10 cellular contexts compared by ENCODE assay signal in the genomic region with DNA sequence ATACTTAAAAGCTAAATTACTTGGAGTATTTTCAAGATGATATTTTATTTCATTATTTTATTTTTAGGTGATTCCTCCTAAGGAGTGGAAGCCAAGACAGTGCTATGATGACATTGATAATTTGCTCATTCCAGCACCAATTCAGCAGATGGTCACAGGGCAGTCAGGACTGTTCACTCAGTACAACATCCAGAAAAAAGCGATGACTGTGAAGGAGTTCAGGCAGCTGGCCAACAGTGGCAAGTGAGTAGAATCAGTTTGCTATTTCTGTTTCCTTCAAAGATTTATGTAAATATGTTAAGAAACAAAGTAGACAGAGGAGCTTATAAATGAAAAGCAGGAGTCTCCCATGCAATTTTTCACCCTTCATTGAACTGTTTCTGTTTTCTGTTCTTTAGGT. TPM values are rescaled to one million over a fixed set of nuclear protein-coding genes. Genes with fewer than 3 reads are reported as not detected.
DNase-seq lines count a peak whose midpoint lies in the region; ATAC-seq, FAIRE-seq and TF ChIP-seq lines count a peak whose summit lies in the region.
"Had no signal": no experiment of that assay in that cellular context is flagged by ENCODE, and none has a peak within 500 bp of the region (broad histone marks: within the 10 kb centered on the region; RNA-seq: fewer than 3 reads in every experiment).

No MANE protein-coding gene starts in this region.

- POLR2A ChIA-PET in HepG2 (lab: Yijun Ruan, JAX), result no interaction called here

- H2AFZ ChIP-seq in HepG2 (ENCODE audit: low read length), result no peak overlapping the region

- H4K20me1 ChIP-seq in HepG2 (ENCODE audit: insufficient read depth, low read length), result no peaks in the 10 kb centered on the region

- ATAC-seq in right lobe of liver, result peak in 3 of 4 donors; percentile 40 to 76 (median 52)
- ATAC-seq in HepG2, result no peak
- ATAC-seq in HG02840 (IDR thresholded peaks at IDR 0.05; ENCODE audit: low FRiP score, unreplicated experiment), result no peak
- ATAC-seq: esophagus mucosa had no signal

- H3K9me3 ChIP-seq in right lobe of liver, result no peaks in the 10 kb centered on the region
- no peaks in the 10 kb centered on the region for H3K9me3 ChIP-seq in HepG2 (ENCODE audit: low read length)

- CTCF ChIA-PET in HepG2 (lab: Yijun Ruan, JAX; ENCODE audit: low intra/inter-chr PET ratio, low total read pairs), result no interaction called here

- H3K4me1 ChIP-seq in right lobe of liver, result no peaks in the 10 kb centered on the region
- H3K4me1 ChIP-seq in HepG2 (ENCODE audit: insufficient read depth, low read length), result no peaks in the 10 kb centered on the region

- WGBS in right lobe of liver (ENCODE audit: insufficient coverage, low coverage, low lambda C conversion rate, missing lambda C conversion rate), result 6% methylated on average over 1 of the region's 1 CpG
- 100% methylated on average over 1 of the region's 1 CpG for WGBS in HepG2 (ENCODE audit: low lambda C conversion rate)

- TF ChIP-seq POLR2A in right lobe of liver (IDR thresholded peaks at IDR 0.05), result no peak
- no peak for TF ChIP-seq POLR2A in HepG2 (IDR thresholded peaks at IDR 0.05; ENCODE audit: insufficient read depth in 1 of 2, low read depth in 2 of 2, low read length in 2 of 2)

- H3K27me3 ChIP-seq in right lobe of liver (no peaks in the 10 kb centered on the region), HepG2 (ENCODE audit: control insufficient read depth in 1 of 2, insufficient read depth in 2 of 2, low read length in 2 of 2) (no peaks in the 10 kb centered on the region)

- peaks cover 0 to 6% (median 1%) of the 10 kb centered on the region in 4 donors for H3K36me3 ChIP-seq in right lobe of liver
- H3K36me3 ChIP-seq in HepG2 (replicated peaks in 1 of 2; ENCODE audit: control insufficient read depth in 1 of 2, insufficient read depth in 2 of 2, low read length in 2 of 2), result peaks cover 2 to 16% of the 10 kb centered on the region in 2 experiments; a peak in 2 of 5 replicates

- FAIRE-seq in HepG2 (lab: Jason Lieb, UNC), result no peak

- no peak for TF ChIP-seq CTCF in right lobe of liver (IDR thresholded peaks at IDR 0.05)
- no peak for TF ChIP-seq CTCF in HepG2 (CRISPR knock-in tag; IDR thresholded peaks at IDR 0.05)

- H3K27ac ChIP-seq in right lobe of liver (no peak overlapping the region), HepG2 (ENCODE audit: extremely low read length, insufficient read depth, low read length) (no peak overlapping the region)

- BruUV-seq in HepG2 (replicated peaks; lab: Mats Ljungman, UMichigan), result no TSS peak

- H3K4me2 ChIP-seq in HepG2 (ENCODE audit: low read depth, low read length), result no peak overlapping the region

- H3K9ac ChIP-seq in HepG2 (ENCODE audit: insufficient read depth, low read depth, low read length), result no peak overlapping the region

- TF ChIP-seq RAD21 in HepG2 (CRISPR knock-in tag; IDR thresholded peaks at IDR 0.05), result no peak

- H3K4me3 ChIP-seq in right lobe of liver (no peak overlapping the region), HepG2 (replicated peaks in 1 of 3; ENCODE audit: insufficient read depth in 1 of 3, low read depth in 2 of 3, low read length in 3 of 3) (no peak overlapping the region)

- intact Hi-C loops in right lobe of liver (cut with DNase I) (no loop called here), HepG2 (cut with micrococcal nuclease; ENCODE audit: unreplicated experiment) (no loop called here)

- peaks cover 2% of the 10 kb centered on the region for H3K79me2 ChIP-seq in HepG2 (ENCODE audit: insufficient read depth, low read length)

- DNase-seq in right lobe of liver, result peak in 1 of 3 donors; percentile 28
- DNase-seq in HepG2 (ENCODE audit: low spot score), result no peak
- peak; percentile 62 to 86 for DNase-seq in cerebellar nuclear complex (lab: John Stamatoyannopoulos, UW)
- DNase-seq in hepatic stellate cell (ENCODE audit: low spot score), result peak; percentile 34
- DNase-seq in stimulated activated CD4-positive, alpha-beta T cell treated with anti-CD3 and anti-CD28 coated beads, Interleukin-2, amount 100 ng/mL, for 48 hours, result no peak
- DNase-seq in KBM-7, result no peak
- no peak for DNase-seq in activated CD8-positive, alpha-beta memory T cell treated with anti-CD3 and anti-CD28 coated beads, Interleukin-2, amount 50 U/mL, for 48 hours
- DNase-seq: NCI-H748 treated with DMSO at 0.1 percent for 48 hours had no signal

- in situ Hi-C loops in HepG2 (cut with HindIII; ENCODE audit: extremely low pct_ligation_motif_present, low pct_unique_long_range_greater_than_20kb) (no loop called here), KBM-7 (cut with MboI; ENCODE audit: low pct_unique_long_range_greater_than_20kb, low sequenced_read_pairs) (no loop called here)

- no peak for TF ChIP-seq EP300 in HepG2 (IDR thresholded peaks at IDR 0.05; ENCODE audit: low read depth in 2 of 2, low read length in 2 of 2)
- TF ChIP-seq EP300 in HepG2 (CRISPR knock-in tag; IDR thresholded peaks at IDR 0.05; ENCODE audit: borderline replicate concordance), result no peak

TF ChIP-seq in HepG2, 621 proteins besides CTCF, POLR2A, EP300 and RAD21 (continues in another document):
- TF ChIP-seq THAP11 (CRISPR knock-in tag; IDR thresholded peaks at IDR 0.05) (no peak), TBX2 (CRISPR knock-in tag; IDR thresholded peaks at IDR 0.05; ENCODE audit: borderline replicate concordance) (no peak), REL (CRISPR knock-in tag; conservative IDR thresholded peaks at IDR 0.05) (no peak)
- TF ChIP-seq, protein P1, sequence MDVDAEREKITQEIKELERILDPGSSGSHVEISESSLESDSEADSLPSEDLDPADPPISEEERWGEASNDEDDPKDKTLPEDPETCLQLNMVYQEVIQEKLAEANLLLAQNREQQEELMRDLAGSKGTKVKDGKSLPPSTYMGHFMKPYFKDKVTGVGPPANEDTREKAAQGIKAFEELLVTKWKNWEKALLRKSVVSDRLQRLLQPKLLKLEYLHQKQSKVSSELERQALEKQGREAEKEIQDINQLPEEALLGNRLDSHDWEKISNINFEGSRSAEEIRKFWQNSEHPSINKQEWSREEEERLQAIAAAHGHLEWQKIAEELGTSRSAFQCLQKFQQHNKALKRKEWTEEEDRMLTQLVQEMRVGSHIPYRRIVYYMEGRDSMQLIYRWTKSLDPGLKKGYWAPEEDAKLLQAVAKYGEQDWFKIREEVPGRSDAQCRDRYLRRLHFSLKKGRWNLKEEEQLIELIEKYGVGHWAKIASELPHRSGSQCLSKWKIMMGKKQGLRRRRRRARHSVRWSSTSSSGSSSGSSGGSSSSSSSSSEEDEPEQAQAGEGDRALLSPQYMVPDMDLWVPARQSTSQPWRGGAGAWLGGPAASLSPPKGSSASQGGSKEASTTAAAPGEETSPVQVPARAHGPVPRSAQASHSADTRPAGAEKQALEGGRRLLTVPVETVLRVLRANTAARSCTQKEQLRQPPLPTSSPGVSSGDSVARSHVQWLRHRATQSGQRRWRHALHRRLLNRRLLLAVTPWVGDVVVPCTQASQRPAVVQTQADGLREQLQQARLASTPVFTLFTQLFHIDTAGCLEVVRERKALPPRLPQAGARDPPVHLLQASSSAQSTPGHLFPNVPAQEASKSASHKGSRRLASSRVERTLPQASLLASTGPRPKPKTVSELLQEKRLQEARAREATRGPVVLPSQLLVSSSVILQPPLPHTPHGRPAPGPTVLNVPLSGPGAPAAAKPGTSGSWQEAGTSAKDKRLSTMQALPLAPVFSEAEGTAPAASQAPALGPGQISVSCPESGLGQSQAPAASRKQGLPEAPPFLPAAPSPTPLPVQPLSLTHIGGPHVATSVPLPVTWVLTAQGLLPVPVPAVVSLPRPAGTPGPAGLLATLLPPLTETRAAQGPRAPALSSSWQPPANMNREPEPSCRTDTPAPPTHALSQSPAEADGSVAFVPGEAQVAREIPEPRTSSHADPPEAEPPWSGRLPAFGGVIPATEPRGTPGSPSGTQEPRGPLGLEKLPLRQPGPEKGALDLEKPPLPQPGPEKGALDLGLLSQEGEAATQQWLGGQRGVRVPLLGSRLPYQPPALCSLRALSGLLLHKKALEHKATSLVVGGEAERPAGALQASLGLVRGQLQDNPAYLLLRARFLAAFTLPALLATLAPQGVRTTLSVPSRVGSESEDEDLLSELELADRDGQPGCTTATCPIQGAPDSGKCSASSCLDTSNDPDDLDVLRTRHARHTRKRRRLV (CRISPR knock-in tag; IDR thresholded peaks at IDR 0.05), result no peak

RNA-seq across cellular contexts. Expression of a gene that starts 47.8 kb away (rescaled TPM):
- total RNA-seq in right lobe of liver (10 to 100 TPM; 14.1 to 20.9 (median 15.3) TPM), HepG2 (2016; rRNA removed; fragmentation: Illumina TruSeq; extraction: Trizol) (22.1 and 23.6 TPM in 2 replicates)
- 20.8 and 22.8 TPM in 2 replicates for total RNA-seq in HepG2 (2016; cell fraction: cytosol; rRNA removed; fragmentation: Illumina TruSeq; extraction: Trizol; ENCODE audit: low read depth)
- total RNA-seq in HepG2 (2016; cell fraction: insoluble cytoplasmic fraction; rRNA removed; fragmentation: Illumina TruSeq; extraction: Trizol), result 21.8 and 24.7 TPM in 2 replicates
- total RNA-seq in HepG2 (2016; cell fraction: membrane; rRNA removed; fragmentation: Illumina TruSeq; extraction: Trizol), result 10.3 and 11.0 TPM in 2 replicates
- 57.2 and 66.1 TPM in 2 replicates for total RNA-seq in HepG2 (2016; cell fraction: nucleus; rRNA removed; fragmentation: Illumina TruSeq; extraction: Trizol)
- 17.0 and 19.4 TPM in 2 replicates for polyA plus RNA-seq in HepG2 (2011; rRNA removed)
- 11.7 and 13.8 TPM in 2 replicates for polyA plus RNA-seq in HepG2 (2011; cell fraction: cytosol; rRNA removed)
- polyA plus RNA-seq in HepG2 (2011; cell fraction: nucleus; rRNA removed), result 48.5 and 52.1 TPM in 2 replicates
- polyA plus RNA-seq in HepG2 (2012), result 16.3 and 20.3 TPM in 2 replicates
- polyA plus RNA-seq in HepG2 (2016; cell fraction: cytosol; fragmentation: Illumina TruSeq; extraction: Trizol; ENCODE audit: low read depth), result 1.3 and 2.9 TPM in 2 replicates
- 17.0 and 17.2 TPM in 2 replicates for polyA plus RNA-seq in HepG2 (2016; cell fraction: insoluble cytoplasmic fraction; fragmentation: Illumina TruSeq; extraction: Trizol; ENCODE audit: low read depth)
- polyA plus RNA-seq in HepG2 (2016; cell fraction: membrane; fragmentation: Illumina TruSeq; extraction: Trizol; ENCODE audit: low read depth), result 2.1 and 3.2 TPM in 2 replicates
- 19.2 and 19.7 TPM in 2 replicates for polyA plus RNA-seq in HepG2 (2016; cell fraction: nucleus; fragmentation: Illumina TruSeq; extraction: Trizol; ENCODE audit: insufficient read depth, low read depth)
- polyA minus RNA-seq in HepG2 (2011; rRNA and poly(A)+ RNA removed; ENCODE audit: low replicate concordance), result 41.5 and 98.3 TPM in 2 replicates
- 23.4 and 23.7 TPM in 2 replicates for polyA minus RNA-seq in HepG2 (2011; cell fraction: cytosol; rRNA and poly(A)+ RNA removed)
- polyA minus RNA-seq in HepG2 (2011; cell fraction: nucleus; rRNA and poly(A)+ RNA removed), result 263 and 268 TPM in 2 replicates

Comparison
In these comparisons a context has a peak if more than half of its experiments do, and no peak if none do; other contexts are left out.
1. ATAC-seq: peak in right lobe of liver (3 of 4); none in HepG2 (single experiment) and HG02840 (single experiment).
2. DNase-seq: peak in cerebellar nuclear complex (2 of 2) and hepatic stellate cell (single experiment); none in HepG2 (single experiment), stimulated activated CD4-positive, alpha-beta T cell treated with anti-CD3 and anti-CD28 coated beads, Interleukin-2, amount 100 ng/mL, for 48 hours (0 of 2), KBM-7 (single experiment) and activated CD8-positive, alpha-beta memory T cell treated with anti-CD3 and anti-CD28 coated beads, Interleukin-2, amount 50 U/mL, for 48 hours (single experiment).